1 cellular context compared by ENCODE assay signal in the genomic region with DNA sequence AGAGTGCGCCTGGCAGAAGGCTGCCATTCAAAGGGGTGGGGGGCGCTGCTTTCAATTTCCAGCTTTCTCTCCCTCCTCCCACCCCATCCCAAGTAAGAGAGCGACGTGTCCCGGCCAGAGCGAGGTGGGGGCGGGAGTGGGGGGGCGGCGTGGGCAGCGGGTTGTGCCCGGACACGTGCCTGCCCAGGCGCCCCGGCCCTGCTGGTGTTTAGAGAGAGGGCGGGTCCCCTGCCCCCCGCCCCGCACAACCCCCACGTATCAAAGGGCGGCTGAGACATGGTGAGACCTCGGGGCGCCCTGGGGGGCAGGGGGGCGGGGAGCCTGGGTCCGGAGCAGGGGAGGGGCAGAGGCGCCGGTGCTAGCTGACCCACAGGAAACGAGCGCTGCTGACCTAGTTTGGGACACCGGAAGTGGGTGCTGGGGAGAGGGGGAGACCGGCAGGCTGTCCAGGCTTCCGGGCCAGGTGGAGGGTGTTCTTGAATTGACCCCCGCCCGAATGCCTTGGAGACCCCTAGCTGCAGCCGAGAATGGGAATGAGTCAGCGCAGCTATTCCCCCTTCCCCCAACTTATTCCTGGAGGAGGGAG.
A peak's percentile ranks its signal among the peaks of the same experiment; 100 is the strongest.
TF ChIP-seq lines count a peak whose summit lies in the region.

No MANE protein-coding gene starts in this region.

TF ChIP-seq in H1, 55 proteins besides CTCF, POLR2A, EP300 and RAD21:
- TF ChIP-seq HDAC6 (IDR thresholded peaks at IDR 0.05; ENCODE audit: low read depth, low read length) (no peak), MAFK (IDR thresholded peaks at IDR 0.05; ENCODE audit: low read depth, low read length) (peak; percentile 20; the same call in 1 of the 2 replicates), E2F6 (IDR thresholded peaks at IDR 0.05) (0 out of 2 replicates have a peak, but pooled peaks have one; percentile 17), JUND (IDR thresholded peaks at IDR 0.05; ENCODE audit: low read length) (peak; percentile 76), GABPA (IDR thresholded peaks at IDR 0.05; ENCODE audit: borderline replicate concordance, insufficient read depth, low read length) (peak; percentile 79; the same call in 1 of the 2 replicates)
- TF ChIP-seq, protein P1, sequence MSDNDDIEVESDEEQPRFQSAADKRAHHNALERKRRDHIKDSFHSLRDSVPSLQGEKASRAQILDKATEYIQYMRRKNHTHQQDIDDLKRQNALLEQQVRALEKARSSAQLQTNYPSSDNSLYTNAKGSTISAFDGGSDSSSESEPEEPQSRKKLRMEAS (IDR thresholded peaks at IDR 0.05), result peak; percentile 37; the same call in 1 of the 2 replicates
- TF ChIP-seq, protein P2, sequence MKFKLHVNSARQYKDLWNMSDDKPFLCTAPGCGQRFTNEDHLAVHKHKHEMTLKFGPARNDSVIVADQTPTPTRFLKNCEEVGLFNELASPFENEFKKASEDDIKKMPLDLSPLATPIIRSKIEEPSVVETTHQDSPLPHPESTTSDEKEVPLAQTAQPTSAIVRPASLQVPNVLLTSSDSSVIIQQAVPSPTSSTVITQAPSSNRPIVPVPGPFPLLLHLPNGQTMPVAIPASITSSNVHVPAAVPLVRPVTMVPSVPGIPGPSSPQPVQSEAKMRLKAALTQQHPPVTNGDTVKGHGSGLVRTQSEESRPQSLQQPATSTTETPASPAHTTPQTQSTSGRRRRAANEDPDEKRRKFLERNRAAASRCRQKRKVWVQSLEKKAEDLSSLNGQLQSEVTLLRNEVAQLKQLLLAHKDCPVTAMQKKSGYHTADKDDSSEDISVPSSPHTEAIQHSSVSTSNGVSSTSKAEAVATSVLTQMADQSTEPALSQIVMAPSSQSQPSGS (IDR thresholded peaks at IDR 0.05; ENCODE audit: low read length), result no peak
